ENCODE assay signal across 8 cellular contexts in the genomic region with DNA sequence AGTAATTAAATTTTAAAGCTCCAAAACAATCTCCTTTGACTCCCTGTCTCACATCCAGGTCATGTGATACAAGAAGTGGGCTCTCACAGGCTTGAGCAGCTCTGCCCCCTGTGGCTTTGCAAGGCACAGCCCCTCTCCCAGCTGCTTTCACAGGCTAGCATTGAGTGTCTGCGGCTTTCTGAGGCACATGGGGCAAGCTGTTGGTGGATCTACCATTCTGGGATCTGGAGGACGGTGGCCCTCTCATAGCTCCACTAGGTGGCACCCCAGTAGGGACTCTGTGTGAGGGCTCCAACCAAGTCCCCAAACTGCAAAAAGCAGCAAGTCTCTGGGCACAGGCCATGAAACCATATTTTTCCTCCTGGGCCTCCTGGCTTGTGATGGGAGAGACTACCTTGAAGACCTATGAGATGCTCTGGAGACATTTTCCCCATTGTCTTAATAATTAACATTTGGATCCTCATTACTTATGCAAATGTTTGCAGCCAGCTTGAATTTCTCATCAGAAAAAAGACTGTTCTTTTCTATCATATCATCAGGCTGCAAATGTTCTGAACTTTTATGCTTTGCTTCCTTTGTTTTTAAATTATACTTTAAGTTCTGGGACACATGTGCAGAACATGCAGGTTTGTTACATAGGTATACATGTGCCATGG.
A peak's percentile ranks its signal among the peaks of the same experiment; 100 is the strongest.
DNase-seq lines count a peak whose midpoint lies in the region.

No MANE protein-coding gene starts in this region.

- peaks cover 12% of the 10 kb centered on the region for H3K9me3 Mint-ChIP-seq in activated naive CD8-positive, alpha-beta T cell treated with anti-CD3 and anti-CD28 coated beads for 36 hours

- H3K4me3 Mint-ChIP-seq in activated naive CD8-positive, alpha-beta T cell treated with anti-CD3 and anti-CD28 coated beads for 36 hours, result no peak overlapping the region

- no peaks in the 10 kb centered on the region for H3K27me3 Mint-ChIP-seq in activated naive CD8-positive, alpha-beta T cell treated with anti-CD3 and anti-CD28 coated beads for 36 hours

- no peak overlapping the region for H3K27ac Mint-ChIP-seq in activated naive CD8-positive, alpha-beta T cell treated with anti-CD3 and anti-CD28 coated beads for 36 hours

- H3K4me1 Mint-ChIP-seq in activated naive CD8-positive, alpha-beta T cell treated with anti-CD3 and anti-CD28 coated beads for 36 hours, result no peaks in the 10 kb centered on the region

- DNase-seq in NK-92 treated with Interleukin-12 subunit alpha and Interleukin-12 subunit beta, amount 100 ng/mL, for 24 hours (lab: John Stamatoyannopoulos, UW), result peak; percentile 4
- DNase-seq in NK-92 (lab: John Stamatoyannopoulos, UW; ENCODE audit: unreplicated experiment) (no peak), HK-2 (ENCODE audit: unreplicated experiment) (peak; percentile 19), non-pigmented ciliary epithelial cell (ENCODE audit: low read depth) (peak; percentile 1), T-helper 1 cell (no peak), NCI-H226 (no peak), cerebellar nuclear complex (lab: John Stamatoyannopoulos, UW) (no peak)
- DNase-seq in activated naive CD8-positive, alpha-beta T cell treated with anti-CD3 and anti-CD28 coated beads for 36 hours, result peak; percentile 2

- no peaks in the 10 kb centered on the region for H3K36me3 Mint-ChIP-seq in activated naive CD8-positive, alpha-beta T cell treated with anti-CD3 and anti-CD28 coated beads for 36 hours

Comparison
In these comparisons a context has a peak if more than half of its experiments do, and no peak if none do; other contexts are left out.
1. DNase-seq: peak in NK-92 treated with Interleukin-12 subunit alpha and Interleukin-12 subunit beta, amount 100 ng/mL, for 24 hours (single experiment), HK-2 (single experiment), activated naive CD8-positive, alpha-beta T cell treated with anti-CD3 and anti-CD28 coated beads for 36 hours (single experiment) and non-pigmented ciliary epithelial cell (single experiment); none in NK-92 (single experiment), T-helper 1 cell (0 of 5), NCI-H226 (single experiment) and cerebellar nuclear complex (0 of 2).